Comparison of ENCODE assay signal across 9 cellular contexts in genomic region chr20:16860914-16861313, GRCh38.
"Had no signal": no experiment of that assay in that cellular context is flagged by ENCODE, and none has a peak within 500 bp of the region (broad histone marks: within the 10 kb centered on the region; RNA-seq: fewer than 3 reads in every experiment).

No MANE protein-coding gene starts in this region.

- H3K4me2 ChIP-seq: GM23338 had no signal

- DNase-seq: H9, HCEC 1CT, IMR-90, KG1 had no signal

- H3K4me3 Mint-ChIP-seq: GM23338, H9 had no signal

- FAIRE-seq: H1, H54, K562 had no signal

- H3K27ac Mint-ChIP-seq: GM23338, H9 had no signal

- H3K4me1 Mint-ChIP-seq: GM23338, H9 had no signal

- H3K4me3 ChIP-seq: GM23338, K562 had no signal

- H3K27ac ChIP-seq: HL-60 had no signal

- ATAC-seq: GM23338, K562 had no signal

- H2AFZ ChIP-seq: GM23338 had no signal
